In the genomic region with DNA sequence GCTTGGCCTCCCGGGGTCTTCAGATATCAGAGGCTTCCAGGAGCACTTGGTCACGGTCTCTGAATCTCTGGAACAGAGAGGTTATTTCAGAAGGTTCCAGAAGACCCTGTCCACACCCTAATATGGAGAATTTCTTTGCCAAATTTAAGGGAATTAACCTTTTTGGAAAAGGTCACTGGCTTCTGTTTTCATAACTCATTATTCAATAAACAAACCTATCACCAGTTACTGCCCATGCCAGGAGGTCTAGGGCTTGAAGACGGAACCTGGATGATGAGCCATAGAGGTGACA, we compare ENCODE assay signal across 38 cellular contexts. TPM values are rescaled to one million over a fixed set of nuclear protein-coding genes. Genes with fewer than 3 reads are reported as not detected.
"Had no signal": no experiment of that assay in that cellular context is flagged by ENCODE, and none has a peak within 500 bp of the region (broad histone marks: within the 10 kb centered on the region; RNA-seq: fewer than 3 reads in every experiment).

No MANE protein-coding gene starts in this region.

- FAIRE-seq: astrocyte, TTC549 had no signal

- H3K27me3 ChIP-seq: adrenal gland, body of pancreas, brain microvascular endothelial cell, breast epithelium had no signal

- DNase-seq: activated B cell treated with CpG ODN at 0.5 μM for 24 hours; activated CD4-positive, alpha-beta memory T cell treated with anti-CD3 and anti-CD28 coated beads for 36 hours; activated CD4-positive, alpha-beta T cell treated with anti-CD3 and anti-CD28 coated beads for 4 hours; activated CD4-positive, alpha-beta T cell treated with anti-CD3 and anti-CD28 coated beads, Interleukin-2, amount 10 ng/mL, durations not matched to agents 24 days and 14 days; activated CD4-positive, alpha-beta T cell treated with anti-CD3 and anti-CD28 coated beads, Interleukin-2, amount 50 U/mL, for 1 hour; activated CD4-positive, alpha-beta T cell treated with anti-CD3 and anti-CD28 coated beads, Interleukin-2, amount 50 U/mL, for 4 hours; activated CD4-positive, CD25-positive, alpha-beta regulatory T cell treated with anti-CD3 and anti-CD28 coated beads, Interleukin-2, amount 50 U/mL, for 72 hours; activated CD8-positive, alpha-beta memory T cell treated with anti-CD3 and anti-CD28 coated beads, Interleukin-2, amount 50 U/mL, for 4 hours; activated CD8-positive, alpha-beta T cell treated with anti-CD3 and anti-CD28 coated beads for 36 hours; activated effector memory CD4-positive, alpha-beta T cell treated with anti-CD3 and anti-CD28 coated beads, Interleukin-2, amount 50 U/mL, for 16 hours; activated gamma-delta T cell treated with Interleukin-2 at 50 U/mL for 16 hours; activated naive CD4-positive, alpha-beta T cell; activated naive CD4-positive, alpha-beta T cell treated with anti-CD3 and anti-CD28 coated beads for 36 hours; activated naive CD4-positive, alpha-beta T cell treated with anti-CD3 and anti-CD28 coated beads, Interleukin-2, amount 50 U/mL, for 16 hours; activated naive CD8-positive, alpha-beta T cell treated with anti-CD3 and anti-CD28 coated beads for 36 hours; activated T-cell treated with anti-CD3 and anti-CD28 coated beads for 4 hours; activated T-cell treated with anti-CD3 and anti-CD28 coated beads, Interleukin-2, amount 50 U/mL, for 1 hour; activated T-cell treated with anti-CD3 and anti-CD28 coated beads, Interleukin-2, amount 50 U/mL, for 4 hours; activated T-cell treated with anti-CD3 and anti-CD28 coated beads, Interleukin-2, amount 50 U/mL, for 72 hours; adrenal gland; amniotic stem cell; aorta; body of pancreas; brain microvascular endothelial cell; cerebellar nuclear complex; T-helper 1 cell; T-helper 2 cell; T-helper 9 cell had no signal

- H3K27ac ChIP-seq: adrenal gland, body of pancreas, brain microvascular endothelial cell, breast epithelium, VCaP had no signal

- H3K4me3 ChIP-seq: adrenal gland, body of pancreas, breast epithelium had no signal

- H3K9me3 ChIP-seq: adrenal gland, body of pancreas, breast epithelium had no signal

- ATAC-seq: activated CD8-positive, alpha-beta T cell treated with anti-CD3 and anti-CD28 coated beads for 36 hours; activated naive CD4-positive, alpha-beta T cell treated with anti-CD3 and anti-CD28 coated beads, Interleukin-2, amount 50 U/mL, for 72 hours; activated T-cell treated with anti-CD3 and anti-CD28 coated beads, Interleukin-2, amount 50 U/mL, for 4 hours; activated T-cell treated with anti-CD3 and anti-CD28 coated beads, Interleukin-2, amount 50 U/mL, for 72 hours; activated T-helper 17 cell treated with anti-CD3 and anti-CD28 coated beads, Interleukin-2, amount 50 U/mL, for 72 hours; body of pancreas had no signal

- H3K4me1 ChIP-seq: adrenal gland, body of pancreas, breast epithelium had no signal

- H3K36me3 ChIP-seq: adrenal gland, brain microvascular endothelial cell, breast epithelium had no signal

RNA-seq across cellular contexts. Expression of gene CST4, which starts 0.5 kb away (rescaled TPM):
- total RNA-seq: activated B cell treated with CpG ODN at 0.5 μM for 24 hours; activated CD4-positive, alpha-beta memory T cell treated with anti-CD3 and anti-CD28 coated beads for 36 hours; activated CD4-positive, alpha-beta T cell treated with anti-CD3 and anti-CD28 coated beads, Interleukin-2, amount 10 ng/mL, durations not matched to agents 24 days and 14 days; activated CD8-positive, alpha-beta memory T cell treated with anti-CD3 and anti-CD28 coated beads for 36 hours; activated CD8-positive, alpha-beta T cell treated with anti-CD3 and anti-CD28 coated beads for 36 hours; activated naive CD4-positive, alpha-beta T cell treated with anti-CD3 and anti-CD28 coated beads for 36 hours; activated naive CD4-positive, alpha-beta T cell treated with anti-CD3 and anti-CD28 coated beads, Interleukin-2, amount 50 U/mL, for 72 hours; activated naive CD8-positive, alpha-beta T cell treated with anti-CD3 and anti-CD28 coated beads for 36 hours; activated T-cell treated with anti-CD3 and anti-CD28 coated beads, Interleukin-2, amount 50 U/mL, for 4 hours; activated T-cell treated with anti-CD3 and anti-CD28 coated beads, Interleukin-2, amount 50 U/mL, for 72 hours; activated T-helper 1 cell treated with anti-CD3 and anti-CD28 coated beads, Interleukin-12 subunit alpha, Interleukin-12 subunit beta, Interleukin-2, Interleukin-4 antibody, amounts not matched to agents 30 ng/mL and 10 ng/mL and 1 ng/mL, durations not matched to agents 14 hours and 24 hours and 36 hours; activated T-helper 17 cell treated with anti-CD3 and anti-CD28 coated beads, Interleukin-2, amount 50 U/mL, for 72 hours; adrenal gland; aorta; astrocyte; body of pancreas; breast epithelium; cardiac septum; chondrocyte had no signal
- polyA plus RNA-seq: adrenal gland, aorta had no signal

RNA-seq across cellular contexts. Expression of gene CST3, which starts 51.6 kb away (rescaled TPM):
- total RNA-seq: activated B cell treated with CpG ODN at 0.5 μM for 24 hours; activated T-helper 17 cell treated with anti-CD3 and anti-CD28 coated beads, Interleukin-2, amount 50 U/mL, for 72 hours had no signal
